Comparison of ENCODE assay signal across 33 cellular contexts in the genomic region with DNA sequence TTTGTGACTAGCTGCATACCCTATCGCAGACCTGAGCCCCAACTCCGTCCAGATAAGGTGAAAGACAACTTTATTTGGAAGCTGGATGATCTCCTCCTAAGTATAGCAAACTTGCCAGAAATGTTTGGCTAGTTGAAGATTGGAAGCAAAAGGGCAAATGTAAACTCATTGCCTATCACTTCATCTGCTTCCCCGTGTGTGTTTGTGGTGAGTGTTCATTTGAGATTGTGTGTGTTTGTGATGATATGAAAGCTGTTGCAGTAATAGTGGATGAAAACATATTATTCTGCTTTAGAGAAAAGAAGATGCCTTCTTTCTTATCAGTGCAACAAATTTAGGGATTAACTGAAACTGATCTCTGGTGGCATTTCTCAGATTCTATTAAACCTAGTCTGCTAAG.
"Had no signal": no experiment of that assay in that cellular context is flagged by ENCODE, and none has a peak within 500 bp of the region (broad histone marks: within the 10 kb centered on the region; RNA-seq: fewer than 3 reads in every experiment).

No MANE protein-coding gene starts in this region.

- H2AFZ ChIP-seq: hepatocyte had no signal

- H3K36me3 ChIP-seq: ascending aorta, breast epithelium, cardiac muscle cell, colonic mucosa, heart left ventricle had no signal

- DNase-seq: activated CD4-positive, alpha-beta memory T cell treated with anti-CD3 and anti-CD28 coated beads, Interleukin-2, amount 10 ng/mL, durations not matched to agents 7 days and 5 days; activated CD4-positive, alpha-beta T cell treated with anti-CD3 and anti-CD28 coated beads for 1 hour; activated CD4-positive, alpha-beta T cell treated with anti-CD3 and anti-CD28 coated beads for 4 hours; activated CD4-positive, alpha-beta T cell treated with anti-CD3 and anti-CD28 coated beads, Interleukin-2, amount 10 ng/mL, durations not matched to agents 7 days and 5 days; activated CD4-positive, alpha-beta T cell treated with anti-CD3 and anti-CD28 coated beads, Interleukin-2, amount 50 U/mL, for 4 hours; activated CD8-positive, alpha-beta memory T cell treated with anti-CD3 and anti-CD28 coated beads, Interleukin-2, amount 50 U/mL, for 48 hours; activated gamma-delta T cell; activated naive CD4-positive, alpha-beta T cell; activated naive CD4-positive, alpha-beta T cell treated with anti-CD3 and anti-CD28 coated beads, Interleukin-2, amount 10 ng/mL, durations not matched to agents 7 days and 5 days; activated naive CD8-positive, alpha-beta T cell treated with anti-CD3 and anti-CD28 coated beads, Interleukin-2, amount 10 ng/mL, durations not matched to agents 7 days and 5 days; activated T-cell treated with anti-CD3 and anti-CD28 coated beads for 4 hours; activated T-cell treated with anti-CD3 and anti-CD28 coated beads, Interleukin-2, amount 50 U/mL, for 24 hours; activated T-cell treated with anti-CD3 and anti-CD28 coated beads, Interleukin-2, amount 50 U/mL, for 72 hours; central memory CD4-positive, alpha-beta T cell; cerebellar nuclear complex; colonic mucosa; effector CD8-positive, alpha-beta T cell; foreskin fibroblast; heart left ventricle; T-helper 17 cell; T1000 had no signal

- H3K4me3 ChIP-seq: ascending aorta, breast epithelium, cardiac muscle cell, colonic mucosa, heart left ventricle, hepatocyte had no signal

- H3K27me3 ChIP-seq: ascending aorta, breast epithelium, cardiac muscle cell, colonic mucosa, heart left ventricle, hepatocyte had no signal

- H3K27ac ChIP-seq: ascending aorta, breast epithelium, cardiac muscle cell, colonic mucosa, epithelial cell of prostate, heart left ventricle, hepatocyte, VCaP had no signal

- H3K79me2 ChIP-seq: hepatocyte had no signal

- ATAC-seq: activated naive CD4-positive, alpha-beta T cell treated with anti-CD3 and anti-CD28 coated beads, Interleukin-2, amount 50 U/mL, for 72 hours; activated T-cell treated with anti-CD3 and anti-CD28 coated beads, Interleukin-2, amount 50 U/mL, for 72 hours; esophagus mucosa; heart left ventricle; T-helper 17 cell; WTC11 had no signal

- FAIRE-seq: endometrium, endothelial cell of umbilical vein, frontal cortex had no signal

- H3K9me3 ChIP-seq: colonic mucosa had no signal

- H3K4me2 ChIP-seq: hepatocyte had no signal

- H3K4me1 ChIP-seq: ascending aorta, breast epithelium, colonic mucosa, heart left ventricle had no signal
